Comparison of ENCODE assay signal across 1 cellular context in the genomic region with DNA sequence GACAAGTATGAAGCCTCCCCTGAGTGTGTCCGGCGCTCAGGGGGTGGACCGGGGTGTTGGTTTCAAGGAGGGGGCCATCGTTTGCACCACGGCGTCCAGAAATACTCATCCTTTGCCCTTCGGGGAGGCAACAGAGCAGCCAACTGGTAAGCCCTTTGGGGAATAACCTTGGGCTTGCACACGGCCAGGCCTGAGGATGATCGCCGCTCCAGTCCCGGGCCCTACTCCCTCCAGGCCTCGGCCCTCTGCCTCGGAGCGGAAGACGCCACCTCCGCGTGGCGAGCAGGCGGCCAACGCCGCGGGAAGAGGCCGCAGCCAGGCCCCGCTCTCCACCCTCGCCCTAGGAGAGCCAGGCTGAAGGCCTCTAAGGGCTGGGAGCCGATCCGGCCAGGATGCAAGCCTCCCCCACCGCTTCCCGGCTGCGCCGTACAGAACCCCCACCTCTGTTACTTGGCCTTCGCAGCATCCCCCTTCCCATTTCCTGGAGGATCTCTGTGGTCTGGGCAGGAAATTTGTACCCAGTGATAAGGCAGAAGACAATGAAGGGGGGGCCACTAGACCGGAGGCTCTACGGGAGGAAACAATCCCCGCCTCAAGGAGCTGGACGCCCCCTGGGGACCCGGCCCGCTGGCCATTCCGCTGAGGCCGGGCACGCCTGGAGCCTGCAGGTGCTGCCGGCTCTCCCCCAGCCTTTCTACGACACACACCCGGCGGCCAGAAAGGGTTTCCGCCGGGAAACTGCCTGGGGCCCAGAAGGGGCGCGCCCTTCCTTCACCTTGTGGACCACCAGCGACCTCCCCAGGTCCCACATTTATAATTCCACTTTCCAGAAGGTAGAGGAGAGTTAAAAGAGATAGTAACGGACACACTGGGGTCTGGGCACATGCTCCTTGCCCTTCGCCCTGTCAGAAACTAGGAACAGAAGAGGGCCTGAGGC.
TF ChIP-seq lines count a peak whose summit lies in the region.

No MANE protein-coding gene starts in this region.

TF ChIP-seq in GM12878, 131 proteins besides CTCF, POLR2A, EP300 and RAD21:
- TF ChIP-seq GATAD2B (conservative IDR thresholded peaks at IDR 0.05; ENCODE audit: low read depth): 0 out of 2 replicates have a peak, but pooled peaks have one; percentile 29
- TF ChIP-seq STAT3 (IDR thresholded peaks at IDR 0.05; ENCODE audit: low read depth, low read length): no peak
- no peak for TF ChIP-seq ZNF217 (IDR thresholded peaks at IDR 0.05)
- no peak for TF ChIP-seq SREBF2 (IDR thresholded peaks at IDR 0.05; ENCODE audit: low read length)
- no peak for TF ChIP-seq PAX8 (IDR thresholded peaks at IDR 0.05)
- no peak for TF ChIP-seq BACH1 (IDR thresholded peaks at IDR 0.05; ENCODE audit: borderline replicate concordance)
- TF ChIP-seq SIX5 (IDR thresholded peaks at IDR 0.05; ENCODE audit: low read depth, low read length, severe bottlenecking): no peak
- TF ChIP-seq SP1 (IDR thresholded peaks at IDR 0.05; ENCODE audit: low read depth, low read length): no peak
- TF ChIP-seq RUNX3 (IDR thresholded peaks at IDR 0.05; ENCODE audit: low read length): no peak
- TF ChIP-seq RELA (IDR thresholded peaks at IDR 0.05; ENCODE audit: borderline replicate concordance, partially characterized antibody): no peak
- no peak for TF ChIP-seq SIN3A (IDR thresholded peaks at IDR 0.05; ENCODE audit: low read depth, low read length)
- no peak for TF ChIP-seq SUZ12 (IDR thresholded peaks at IDR 0.05; ENCODE audit: unreplicated experiment)
- TF ChIP-seq, protein P1, sequence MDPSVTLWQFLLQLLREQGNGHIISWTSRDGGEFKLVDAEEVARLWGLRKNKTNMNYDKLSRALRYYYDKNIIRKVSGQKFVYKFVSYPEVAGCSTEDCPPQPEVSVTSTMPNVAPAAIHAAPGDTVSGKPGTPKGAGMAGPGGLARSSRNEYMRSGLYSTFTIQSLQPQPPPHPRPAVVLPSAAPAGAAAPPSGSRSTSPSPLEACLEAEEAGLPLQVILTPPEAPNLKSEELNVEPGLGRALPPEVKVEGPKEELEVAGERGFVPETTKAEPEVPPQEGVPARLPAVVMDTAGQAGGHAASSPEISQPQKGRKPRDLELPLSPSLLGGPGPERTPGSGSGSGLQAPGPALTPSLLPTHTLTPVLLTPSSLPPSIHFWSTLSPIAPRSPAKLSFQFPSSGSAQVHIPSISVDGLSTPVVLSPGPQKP (IDR thresholded peaks at IDR 0.05; ENCODE audit: low read depth, low read length): no peak
- TF ChIP-seq ZNF687 (IDR thresholded peaks at IDR 0.05): peak; percentile 87
- TF ChIP-seq HSF1 (IDR thresholded peaks at IDR 0.05; ENCODE audit: low read depth, low read length): no peak
- no peak for TF ChIP-seq CHD1 (IDR thresholded peaks at IDR 0.05; ENCODE audit: low read depth, low read length)
- no peak for TF ChIP-seq SUPT20H (IDR thresholded peaks at IDR 0.05; ENCODE audit: borderline replicate concordance, control insufficient read depth, low read depth, low read length)
- no peak for TF ChIP-seq ATF7 (IDR thresholded peaks at IDR 0.05; ENCODE audit: low read depth)
- TF ChIP-seq CREB1 (IDR thresholded peaks at IDR 0.05; ENCODE audit: low read depth): no peak
- TF ChIP-seq TCF12 (IDR thresholded peaks at IDR 0.05; ENCODE audit: low read depth, low read length): no peak
- no peak for TF ChIP-seq PBX3 (IDR thresholded peaks at IDR 0.05; ENCODE audit: insufficient replicate concordance, low read depth, low read length)
- no peak for TF ChIP-seq MXI1 (IDR thresholded peaks at IDR 0.05; ENCODE audit: low read depth, low read length)
- no peak for TF ChIP-seq YBX1 (IDR thresholded peaks at IDR 0.05)
- TF ChIP-seq MLLT1 (IDR thresholded peaks at IDR 0.05): peak; percentile 44; the same call in 1 of the 2 replicates
- peak in 1 of 2 experiments; percentile 17; a peak in 1 of 4 replicates for TF ChIP-seq IKZF2 (IDR thresholded peaks at IDR 0.05)
- TF ChIP-seq SKIL (IDR thresholded peaks at IDR 0.05; ENCODE audit: low read depth, poor library complexity, severe bottlenecking): no peak
- TF ChIP-seq ZBTB33 (IDR thresholded peaks at IDR 0.05): 0 out of 2 replicates have a peak, but pooled peaks have one; percentile 34
- no peak for TF ChIP-seq WRNIP1 (IDR thresholded peaks at IDR 0.05; ENCODE audit: borderline replicate concordance, low read depth, low read length)
- TF ChIP-seq NFXL1 (IDR thresholded peaks at IDR 0.05; ENCODE audit: borderline replicate concordance): no peak
- TF ChIP-seq SPI1 (IDR thresholded peaks at IDR 0.05; ENCODE audit: borderline replicate concordance, insufficient read depth, low read depth, low read length): no peak
- TF ChIP-seq PRDM15 (CRISPR knock-in tag; IDR thresholded peaks at IDR 0.05): no peak
- no peak for TF ChIP-seq NR2C2 (IDR thresholded peaks at IDR 0.05; ENCODE audit: borderline replicate concordance, control insufficient read depth, insufficient read length, low read depth)
- TF ChIP-seq IKZF1 (conservative IDR thresholded peaks at IDR 0.05): peak; percentile 48
- no peak for TF ChIP-seq CHD2 (IDR thresholded peaks at IDR 0.05; ENCODE audit: borderline replicate concordance, low read depth, low read length)
- TF ChIP-seq JUNB (IDR thresholded peaks at IDR 0.05): no peak
- TF ChIP-seq POLR2AphosphoS2 (IDR thresholded peaks at IDR 0.05; ENCODE audit: low read depth, low read length): no peak
- TF ChIP-seq TCF3 (IDR thresholded peaks at IDR 0.05; ENCODE audit: borderline replicate concordance, insufficient read depth, low read depth, low read length): no peak
- no peak; a peak in 1 of 4 replicates for TF ChIP-seq ETV6 (conservative IDR thresholded peaks at IDR 0.05 in 1 of 2, IDR thresholded peaks at IDR 0.05 in 1 of 2; ENCODE audit: borderline replicate concordance in 1 of 2, low read depth in 1 of 2)
- TF ChIP-seq KDM1A (IDR thresholded peaks at IDR 0.05; ENCODE audit: borderline replicate concordance): no peak
- TF ChIP-seq ZZZ3 (IDR thresholded peaks at IDR 0.05; ENCODE audit: control insufficient read depth, insufficient read length, low read depth): no peak
- no peak for TF ChIP-seq HDGF (IDR thresholded peaks at IDR 0.05)
- no peak for TF ChIP-seq RB1 (IDR thresholded peaks at IDR 0.05; ENCODE audit: borderline replicate concordance)
- 0 out of 2 replicates have a peak, but pooled peaks have one; percentile 12 for TF ChIP-seq EED (IDR thresholded peaks at IDR 0.05; ENCODE audit: low read depth)
